ENCODE assay signal across 12 cellular contexts in genomic region chr2:241412144-241412543, GRCh38. TPM values are rescaled to one million over a fixed set of nuclear protein-coding genes. Genes with fewer than 3 reads are reported as not detected.
DNase-seq lines count a peak whose midpoint lies in the region; ATAC-seq, FAIRE-seq and TF ChIP-seq lines count a peak whose summit lies in the region.
"Had no signal": no experiment of that assay in that cellular context is flagged by ENCODE, and none has a peak within 500 bp of the region (broad histone marks: within the 10 kb centered on the region; RNA-seq: fewer than 3 reads in every experiment).

No MANE protein-coding gene starts in this region.

- FAIRE-seq in GM19239 (lab: Jason Lieb, UNC): no peak

- CTCF ChIA-PET in SK-N-SH (lab: Yijun Ruan, JAX): no interaction called here

- ATAC-seq in GM21528 (IDR thresholded peaks at IDR 0.05; ENCODE audit: low FRiP score, unreplicated experiment) (no peak), GM18909 (IDR thresholded peaks at IDR 0.05; ENCODE audit: poor library complexity, unreplicated experiment) (no peak)

- H3K4me2 ChIP-seq in SK-N-SH: no peak overlapping the region

- TF ChIP-seq RAD21 in SK-N-SH (IDR thresholded peaks at IDR 0.05; ENCODE audit: low read length): no peak

- no peak overlapping the region for H3K4me3 ChIP-seq in AG09309 (ENCODE audit: control insufficient read depth, low read depth, low read length)
- H3K4me3 ChIP-seq in SK-N-SH (ENCODE audit: low read depth in 2 of 2, low read length in 1 of 2): no peak overlapping the region
- H3K4me3 ChIP-seq: lung, tibial artery had no signal

- peaks cover 24% of the 10 kb centered on the region for H3K4me1 Mint-ChIP-seq in HFFc6 (ENCODE audit: low read depth)
- H3K4me1 Mint-ChIP-seq: activated naive CD4-positive, alpha-beta T cell treated with anti-CD3 and anti-CD28 coated beads, Interleukin-2, amount 10 ng/mL, durations not matched to agents 7 days and 5 days had no signal

- DNase-seq in AG09309 (ENCODE audit: low read depth) (peak; percentile 69), HFFc6 (peak; percentile 72), SK-N-SH (no peak), foreskin melanocyte (peak; percentile 94), COR-L47 (lab: John Stamatoyannopoulos, UW) (no peak), GM19239 (ENCODE audit: insufficient read length, low spot score) (no peak)
- DNase-seq: activated naive CD4-positive, alpha-beta T cell treated with anti-CD3 and anti-CD28 coated beads, Interleukin-2, amount 10 ng/mL, durations not matched to agents 7 days and 5 days; NCI-H345; tibial artery had no signal

- no peaks in the 10 kb centered on the region for H3K9me3 ChIP-seq in SK-N-SH
- H3K9me3 ChIP-seq: tibial artery had no signal

- H3K9me2 ChIP-seq in SK-N-SH: no peaks in the 10 kb centered on the region

- no peak overlapping the region for H3K9ac ChIP-seq in SK-N-SH

- peak overlapping the region; percentile 62; the same call in 1 of the 2 replicates for H3K27ac Mint-ChIP-seq in HFFc6
- H3K27ac Mint-ChIP-seq: activated naive CD4-positive, alpha-beta T cell treated with anti-CD3 and anti-CD28 coated beads, Interleukin-2, amount 10 ng/mL, durations not matched to agents 7 days and 5 days had no signal

- POLR2A ChIA-PET in SK-N-SH (lab: Yijun Ruan, JAX): interaction anchor here (0.6 kb wide), 1 partner anchor 97 kb away, joined by 3 read pairs; no protein-coding TSS in a partner anchor

- TF ChIP-seq EP300 in SK-N-SH (IDR thresholded peaks at IDR 0.05; ENCODE audit: borderline replicate concordance in 1 of 2, low read depth in 1 of 2, low read length in 1 of 2): no peak

- H3K36me3 ChIP-seq in SK-N-SH (replicated peaks in 1 of 2; ENCODE audit: control insufficient read depth in 1 of 2, insufficient read depth in 2 of 2, low read length in 1 of 2): peaks cover 33 to 41% of the 10 kb centered on the region in 2 experiments

- peaks cover 0 to 13% of the 10 kb centered on the region in 2 experiments; a peak in 1 of 4 replicates for H3K4me1 ChIP-seq in SK-N-SH (ENCODE audit: control insufficient read depth in 1 of 2, insufficient read depth in 2 of 2, low read depth in 1 of 2, low read length in 1 of 2)
- H3K4me1 ChIP-seq: tibial artery had no signal

- 62% methylated on average over 5 of the region's 5 CpGs for WGBS in SK-N-SH (ENCODE audit: low lambda C conversion rate)

- no peaks in the 10 kb centered on the region for H3K27me3 ChIP-seq in SK-N-SH (ENCODE audit: insufficient read depth)
- H3K27me3 ChIP-seq: tibial artery had no signal

- H3K4me3 Mint-ChIP-seq in HFFc6: peak overlapping the region; percentile 21; the same call in 1 of the 2 replicates
- H3K4me3 Mint-ChIP-seq: activated naive CD4-positive, alpha-beta T cell treated with anti-CD3 and anti-CD28 coated beads, Interleukin-2, amount 10 ng/mL, durations not matched to agents 7 days and 5 days had no signal

- H3K36me3 Mint-ChIP-seq in HFFc6 (ENCODE audit: low read depth): peaks cover 33% of the 10 kb centered on the region

- H3F3A ChIP-seq in SK-N-SH (replicated peaks; ENCODE audit: insufficient read depth): peaks cover 19% of the 10 kb centered on the region

- H3K79me2 ChIP-seq in SK-N-SH (ENCODE audit: insufficient read depth): no peaks in the 10 kb centered on the region

- H4K20me1 ChIP-seq in SK-N-SH (ENCODE audit: insufficient read depth): no peaks in the 10 kb centered on the region

- no peaks in the 10 kb centered on the region for H3K27me3 Mint-ChIP-seq in HFFc6 (ENCODE audit: insufficient read depth)
- H3K27me3 Mint-ChIP-seq: activated naive CD4-positive, alpha-beta T cell treated with anti-CD3 and anti-CD28 coated beads, Interleukin-2, amount 10 ng/mL, durations not matched to agents 7 days and 5 days had no signal

- peak overlapping the region in 1 of 2 experiments; percentile 23; a peak in 2 of 4 replicates for H3K27ac ChIP-seq in SK-N-SH (ENCODE audit: low read depth in 2 of 2, low read length in 1 of 2)
- H3K27ac ChIP-seq: tibial artery had no signal

- TF ChIP-seq CTCF in AG09309 (IDR thresholded peaks at IDR 0.05; ENCODE audit: control insufficient read depth, insufficient read depth, low read depth, low read length, missing control alignments) (no peak), HFFc6 (IDR thresholded peaks at IDR 0.05) (no peak), SK-N-SH (IDR thresholded peaks at IDR 0.05) (no peak)

- H3K9me3 Mint-ChIP-seq in HFFc6: no peaks in the 10 kb centered on the region
- H3K9me3 Mint-ChIP-seq: activated naive CD4-positive, alpha-beta T cell treated with anti-CD3 and anti-CD28 coated beads, Interleukin-2, amount 10 ng/mL, durations not matched to agents 7 days and 5 days had no signal

- no peak overlapping the region for H2AFZ ChIP-seq in SK-N-SH (ENCODE audit: low read depth)

TF ChIP-seq in SK-N-SH, 30 proteins besides CTCF, POLR2A, EP300 and RAD21:
- TF ChIP-seq NFIC (IDR thresholded peaks at IDR 0.05; ENCODE audit: borderline replicate concordance): peak; percentile 64
- no peak for TF ChIP-seq RFX5 (IDR thresholded peaks at IDR 0.05; ENCODE audit: low read length)
- TF ChIP-seq ELF1 (IDR thresholded peaks at IDR 0.05): peak; percentile 15; the same call in 1 of the 2 replicates
- no peak for TF ChIP-seq NRF1 (IDR thresholded peaks at IDR 0.05; ENCODE audit: low read depth, low read length)
- no peak for TF ChIP-seq SMC3 (IDR thresholded peaks at IDR 0.05; ENCODE audit: low read depth, low read length)
- no peak for TF ChIP-seq GABPA (IDR thresholded peaks at IDR 0.05; ENCODE audit: low read depth)
- no peak for TF ChIP-seq MXI1 (IDR thresholded peaks at IDR 0.05; ENCODE audit: low read depth, low read length)
- TF ChIP-seq, protein P1, sequence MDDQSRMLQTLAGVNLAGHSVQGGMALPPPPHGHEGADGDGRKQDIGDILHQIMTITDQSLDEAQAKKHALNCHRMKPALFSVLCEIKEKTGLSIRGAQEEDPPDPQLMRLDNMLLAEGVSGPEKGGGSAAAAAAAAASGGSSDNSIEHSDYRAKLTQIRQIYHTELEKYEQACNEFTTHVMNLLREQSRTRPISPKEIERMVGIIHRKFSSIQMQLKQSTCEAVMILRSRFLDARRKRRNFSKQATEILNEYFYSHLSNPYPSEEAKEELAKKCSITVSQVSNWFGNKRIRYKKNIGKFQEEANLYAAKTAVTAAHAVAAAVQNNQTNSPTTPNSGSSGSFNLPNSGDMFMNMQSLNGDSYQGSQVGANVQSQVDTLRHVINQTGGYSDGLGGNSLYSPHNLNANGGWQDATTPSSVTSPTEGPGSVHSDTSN (IDR thresholded peaks at IDR 0.05): peak; percentile 56
- TF ChIP-seq FOSL2 (IDR thresholded peaks at IDR 0.05; ENCODE audit: borderline replicate concordance, low read depth): peak; percentile 29; the same call in 1 of the 2 replicates
- no peak for TF ChIP-seq EZH2phosphoT487 (IDR thresholded peaks at IDR 0.05; ENCODE audit: borderline replicate concordance, low read depth)
- TF ChIP-seq RXRA (IDR thresholded peaks at IDR 0.05; ENCODE audit: borderline replicate concordance, low read depth): no peak
- TF ChIP-seq, protein P2, sequence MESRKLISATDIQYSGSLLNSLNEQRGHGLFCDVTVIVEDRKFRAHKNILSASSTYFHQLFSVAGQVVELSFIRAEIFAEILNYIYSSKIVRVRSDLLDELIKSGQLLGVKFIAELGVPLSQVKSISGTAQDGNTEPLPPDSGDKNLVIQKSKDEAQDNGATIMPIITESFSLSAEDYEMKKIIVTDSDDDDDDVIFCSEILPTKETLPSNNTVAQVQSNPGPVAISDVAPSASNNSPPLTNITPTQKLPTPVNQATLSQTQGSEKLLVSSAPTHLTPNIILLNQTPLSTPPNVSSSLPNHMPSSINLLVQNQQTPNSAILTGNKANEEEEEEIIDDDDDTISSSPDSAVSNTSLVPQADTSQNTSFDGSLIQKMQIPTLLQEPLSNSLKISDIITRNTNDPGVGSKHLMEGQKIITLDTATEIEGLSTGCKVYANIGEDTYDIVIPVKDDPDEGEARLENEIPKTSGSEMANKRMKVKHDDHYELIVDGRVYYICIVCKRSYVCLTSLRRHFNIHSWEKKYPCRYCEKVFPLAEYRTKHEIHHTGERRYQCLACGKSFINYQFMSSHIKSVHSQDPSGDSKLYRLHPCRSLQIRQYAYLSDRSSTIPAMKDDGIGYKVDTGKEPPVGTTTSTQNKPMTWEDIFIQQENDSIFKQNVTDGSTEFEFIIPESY (IDR thresholded peaks at IDR 0.05; ENCODE audit: borderline replicate concordance, low read depth): no peak

RNA-seq across cellular contexts. Expression of gene FARP2, which starts 56.1 kb away (rescaled TPM):
- 10 to 100 TPM; 38.3 to 46.4 (median 41.9) TPM for total RNA-seq in HFFc6 (2021; fragmentation: NEBNext Ultra II Directional; extraction: Animal tissue kit (Norgen Biotek cat#: 25700))
- 11.5 and 13.9 TPM in 2 replicates for polyA plus RNA-seq in SK-N-SH (2012; rRNA removed)
- 11.9 and 13.0 TPM in 2 replicates for polyA plus RNA-seq in SK-N-SH (2012; cell fraction: cytosol; rRNA removed)
- polyA plus RNA-seq in SK-N-SH (2012; cell fraction: nucleus; rRNA removed): 34.1 and 68.4 TPM in 2 replicates

Comparison
In these comparisons a context has a peak if more than half of its experiments do, and no peak if none do; other contexts are left out.
1. DNase-seq: peak in AG09309 (single experiment), HFFc6 (single experiment) and foreskin melanocyte (single experiment); none in SK-N-SH (single experiment), COR-L47 (single experiment) and GM19239 (single experiment).